In genomic region chr2:233443511-233444183, GRCh38 we compare ENCODE assay signal across 8 cellular contexts.
DNase-seq lines count a peak whose midpoint lies in the region; ATAC-seq and TF ChIP-seq lines count a peak whose summit lies in the region.

No MANE protein-coding gene starts in this region.

- DNase-seq in NK-92 treated with Interleukin-12 subunit alpha and Interleukin-12 subunit beta, amount 100 ng/mL, for 24 hours (lab: John Stamatoyannopoulos, UW) = peak; percentile 50
- DNase-seq in NK-92 (lab: John Stamatoyannopoulos, UW; ENCODE audit: unreplicated experiment) (no peak), NAMALWA (ENCODE audit: low spot score) (peak; percentile 82), SW480 (ENCODE audit: low spot score) (peak; percentile 68), Right ventricle myocardium inferior (ENCODE audit: missing footprints) (peak; percentile 86), progenitor cell of endocrine pancreas (ENCODE audit: low spot score, unreplicated experiment) (peak; percentile 54), uterus (peak; percentile 76 to 80)
- peak in 1 of 2 donors; percentile 70 for DNase-seq in activated naive CD4-positive, alpha-beta T cell treated with anti-CD3 and anti-CD28 coated beads, Interleukin-2, amount 50 U/mL, for 72 hours (ENCODE audit: low spot score in 2 of 2)

- H3K27ac ChIP-seq in uterus = peak overlapping the region in 1 of 2 donors; percentile 10

- no peaks in the 10 kb centered on the region for H3K9me3 Mint-ChIP-seq in activated naive CD4-positive, alpha-beta T cell treated with anti-CD3 and anti-CD28 coated beads, Interleukin-2, amount 50 U/mL, for 72 hours
- H3K9me3 Mint-ChIP-seq in progenitor cell of endocrine pancreas (ENCODE audit: low read depth) = no peaks in the 10 kb centered on the region

- no peaks in the 10 kb centered on the region for H3K4me1 ChIP-seq in uterus

- peak overlapping the region in 1 of 2 donors; percentile 70 for H3K27ac Mint-ChIP-seq in activated naive CD4-positive, alpha-beta T cell treated with anti-CD3 and anti-CD28 coated beads, Interleukin-2, amount 50 U/mL, for 72 hours
- no peak overlapping the region for H3K27ac Mint-ChIP-seq in progenitor cell of endocrine pancreas

- no peaks in the 10 kb centered on the region for H3K36me3 ChIP-seq in uterus

- no peaks in the 10 kb centered on the region for H3K27me3 ChIP-seq in uterus

- peak; percentile 87 for TF ChIP-seq CTCF in progenitor cell of endocrine pancreas (IDR thresholded peaks at IDR 0.05; ENCODE audit: unreplicated experiment)
- TF ChIP-seq CTCF in uterus (IDR thresholded peaks at IDR 0.05) = peak; percentile 73 to 86 (median 75)

- H3K4me3 Mint-ChIP-seq in progenitor cell of endocrine pancreas (ENCODE audit: low read depth) = no peak overlapping the region

- peaks cover 0 to 4% of the 10 kb centered on the region in 2 donors for H3K36me3 Mint-ChIP-seq in activated naive CD4-positive, alpha-beta T cell treated with anti-CD3 and anti-CD28 coated beads, Interleukin-2, amount 50 U/mL, for 72 hours
- peaks cover 8% of the 10 kb centered on the region for H3K36me3 Mint-ChIP-seq in progenitor cell of endocrine pancreas (ENCODE audit: insufficient read depth)

- peak; percentile 76 to 84 for ATAC-seq in activated naive CD4-positive, alpha-beta T cell treated with anti-CD3 and anti-CD28 coated beads, Interleukin-2, amount 50 U/mL, for 72 hours
- ATAC-seq in Right ventricle myocardium inferior = peak; percentile 61

- intact Hi-C loops in Right ventricle myocardium inferior (cut with DNase I) (loop anchor here (1.0 to 5.0 kb wide), 3 partner anchors 39 to 161 kb away; partner anchors contain the start of gene DGKD), uterus (cut with DNase I; ENCODE audit: low total_unique reads) (loop anchor here (5.0 kb wide), 1 partner anchor 86 kb away; no protein-coding TSS in a partner anchor)

- no peaks in the 10 kb centered on the region for H3K4me1 Mint-ChIP-seq in progenitor cell of endocrine pancreas (ENCODE audit: low read depth)

- no peak for TF ChIP-seq POLR2A in uterus (IDR thresholded peaks at IDR 0.05)

- H3K9me3 ChIP-seq in uterus = no peaks in the 10 kb centered on the region

- H3K4me3 ChIP-seq in uterus = no peak overlapping the region

- H3K27me3 Mint-ChIP-seq in progenitor cell of endocrine pancreas = no peaks in the 10 kb centered on the region
